Comparison of ENCODE assay signal across 8 cellular contexts in the genomic region with DNA sequence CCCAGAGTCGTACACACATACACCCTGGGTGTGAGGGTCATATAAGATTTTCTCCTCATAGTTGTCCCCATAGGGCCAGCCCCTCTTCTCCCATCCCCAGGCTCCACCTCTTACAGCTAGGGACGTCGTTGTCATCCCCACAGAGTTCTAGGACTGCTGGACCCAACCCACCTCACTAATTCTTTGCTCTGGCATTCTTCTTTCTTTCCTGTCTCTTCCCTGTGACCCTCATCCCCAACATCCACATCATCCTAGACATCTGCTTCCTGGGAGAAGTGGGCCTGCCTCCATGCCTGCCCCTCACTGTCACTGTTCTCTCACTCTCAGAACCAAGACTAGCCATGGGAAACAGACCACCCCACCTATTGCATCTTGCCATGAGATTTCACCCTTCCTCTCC. TPM values are rescaled to one million over a fixed set of nuclear protein-coding genes. Genes with fewer than 3 reads are reported as not detected.
DNase-seq lines count a peak whose midpoint lies in the region; ATAC-seq and TF ChIP-seq lines count a peak whose summit lies in the region.

No MANE protein-coding gene starts in this region.

- H3K36me3 ChIP-seq in left lung (peaks cover 0 to 15% of the 10 kb centered on the region in 2 donors), suprapubic skin (no peaks in the 10 kb centered on the region)

- H3K4me1 ChIP-seq in left lung (peaks cover 40 to 62% of the 10 kb centered on the region in 2 donors), suprapubic skin (peaks cover 56% of the 10 kb centered on the region)

- H3K27ac ChIP-seq in left lung: peak overlapping the region; percentile 57 to 84
- H3K27ac ChIP-seq in suprapubic skin: peak overlapping the region; percentile 89

- DNase-seq in T-helper 1 cell (no peak), left lung (no peak), suprapubic skin (ENCODE audit: low spot score in 2 of 2) (no peak), AG08395 (ENCODE audit: low spot score) (no peak), retina (no peak), amniotic stem cell (lab: John Stamatoyannopoulos, UW) (no peak)
- DNase-seq in activated naive CD8-positive, alpha-beta T cell treated with anti-CD3 and anti-CD28 coated beads, Interleukin-2, amount 50 U/mL, for 24 hours: no peak

- peaks cover 30% of the 10 kb centered on the region for H3K36me3 Mint-ChIP-seq in T-helper 1 cell treated with Interleukin-12 subunit alpha and Interleukin-12 subunit beta and Interleukin-4 antibody, amounts not matched to agents 30 μg/mL and 1 μg/mL, for 36 hours (ENCODE audit: low read depth)
- peaks cover 32% of the 10 kb centered on the region for H3K36me3 Mint-ChIP-seq in activated naive CD8-positive, alpha-beta T cell treated with anti-CD3 and anti-CD28 coated beads, Interleukin-2, amount 50 U/mL, for 24 hours (ENCODE audit: low read depth)

- H3K9me3 Mint-ChIP-seq in T-helper 1 cell treated with Interleukin-12 subunit alpha and Interleukin-12 subunit beta and Interleukin-4 antibody, amounts not matched to agents 30 μg/mL and 1 μg/mL, for 36 hours: no peaks in the 10 kb centered on the region
- no peaks in the 10 kb centered on the region for H3K9me3 Mint-ChIP-seq in activated naive CD8-positive, alpha-beta T cell treated with anti-CD3 and anti-CD28 coated beads, Interleukin-2, amount 50 U/mL, for 24 hours

- H3K27me3 Mint-ChIP-seq in T-helper 1 cell treated with Interleukin-12 subunit alpha and Interleukin-12 subunit beta and Interleukin-4 antibody, amounts not matched to agents 30 μg/mL and 1 μg/mL, for 36 hours (ENCODE audit: low read depth): no peaks in the 10 kb centered on the region
- H3K27me3 Mint-ChIP-seq in activated naive CD8-positive, alpha-beta T cell treated with anti-CD3 and anti-CD28 coated beads, Interleukin-2, amount 50 U/mL, for 24 hours: no peaks in the 10 kb centered on the region

- peak overlapping the region; percentile 90 for H3K27ac Mint-ChIP-seq in T-helper 1 cell treated with Interleukin-12 subunit alpha and Interleukin-12 subunit beta and Interleukin-4 antibody, amounts not matched to agents 30 μg/mL and 1 μg/mL, for 36 hours
- H3K27ac Mint-ChIP-seq in activated naive CD8-positive, alpha-beta T cell treated with anti-CD3 and anti-CD28 coated beads, Interleukin-2, amount 50 U/mL, for 24 hours: peak overlapping the region; percentile 80

- H3K4me3 Mint-ChIP-seq in T-helper 1 cell treated with Interleukin-12 subunit alpha and Interleukin-12 subunit beta and Interleukin-4 antibody, amounts not matched to agents 30 μg/mL and 1 μg/mL, for 36 hours: peak overlapping the region; percentile 92
- H3K4me3 Mint-ChIP-seq in activated naive CD8-positive, alpha-beta T cell treated with anti-CD3 and anti-CD28 coated beads, Interleukin-2, amount 50 U/mL, for 24 hours: peak overlapping the region; percentile 90

- WGBS in suprapubic skin: 16% methylated on average over 3 of the region's 3 CpGs

- ATAC-seq in activated naive CD8-positive, alpha-beta T cell treated with anti-CD3 and anti-CD28 coated beads, Interleukin-2, amount 50 U/mL, for 24 hours: no peak
- no peak for ATAC-seq in left lung

- no peak for TF ChIP-seq CTCF in left lung (IDR thresholded peaks at IDR 0.05)
- no peak for TF ChIP-seq CTCF in suprapubic skin (IDR thresholded peaks at IDR 0.05)

- no peaks in the 10 kb centered on the region for H3K27me3 ChIP-seq in left lung
- no peaks in the 10 kb centered on the region for H3K27me3 ChIP-seq in suprapubic skin

- H3K9me3 ChIP-seq in left lung: no peaks in the 10 kb centered on the region
- H3K9me3 ChIP-seq in suprapubic skin: no peaks in the 10 kb centered on the region

- peaks cover 49% of the 10 kb centered on the region for H3K4me1 Mint-ChIP-seq in T-helper 1 cell treated with Interleukin-12 subunit alpha and Interleukin-12 subunit beta and Interleukin-4 antibody, amounts not matched to agents 30 μg/mL and 1 μg/mL, for 36 hours (ENCODE audit: low read depth)
- H3K4me1 Mint-ChIP-seq in activated naive CD8-positive, alpha-beta T cell treated with anti-CD3 and anti-CD28 coated beads, Interleukin-2, amount 50 U/mL, for 24 hours: peaks cover 61% of the 10 kb centered on the region

- intact Hi-C loops in left lung (cut with DNase I): no loop called here

- H3K4me3 ChIP-seq in left lung (peak overlapping the region; percentile 92 to 96), suprapubic skin (peak overlapping the region; percentile 93)

- no peak for TF ChIP-seq POLR2A in suprapubic skin (IDR thresholded peaks at IDR 0.05)

- no peak for TF ChIP-seq EP300 in suprapubic skin (IDR thresholded peaks at IDR 0.05)

RNA-seq across cellular contexts. Expression of a gene that starts 1.1 kb away (rescaled TPM):
- 100 to 1,000 TPM; 121 to 149 TPM for total RNA-seq in left lung
- 100 to 1,000 TPM; 106 to 186 (median 142) TPM for total RNA-seq in suprapubic skin
